ENCODE assay signal across 9 cellular contexts in genomic region chr7:603152-603941, GRCh38.
A peak's percentile ranks its signal among the peaks of the same experiment; 100 is the strongest.
DNase-seq lines count a peak whose midpoint lies in the region; ATAC-seq and TF ChIP-seq lines count a peak whose summit lies in the region.
"Had no signal": no experiment of that assay in that cellular context is flagged by ENCODE, and none has a peak within 500 bp of the region (broad histone marks: within the 10 kb centered on the region; RNA-seq: fewer than 3 reads in every experiment).

No MANE protein-coding gene starts in this region.

- H3K4me3 ChIP-seq in upper lobe of right lung = no peak overlapping the region

- intact Hi-C loops in Right ventricle myocardium superior (cut with DNase I) (no loop called here), left ventricle myocardium superior (cut with micrococcal nuclease) (no loop called here), upper lobe of right lung (cut with DNase I) (no loop called here)

- TF ChIP-seq CTCF in upper lobe of right lung (IDR thresholded peaks at IDR 0.05) = no peak

- H3K9me3 Mint-ChIP-seq in activated naive CD8-positive, alpha-beta T cell treated with anti-CD3 and anti-CD28 coated beads for 36 hours = peaks cover 9% of the 10 kb centered on the region
- no peaks in the 10 kb centered on the region for H3K9me3 Mint-ChIP-seq in natural killer cell treated with Interleukin-12 subunit alpha and Interleukin-12 subunit beta and Interleukin-15 and Interleukin-18, amount 100 ng/mL, for 72 hours

- H3K27me3 ChIP-seq in upper lobe of right lung = no peaks in the 10 kb centered on the region

- peaks cover 38% of the 10 kb centered on the region for H3K4me1 ChIP-seq in upper lobe of right lung

- no peaks in the 10 kb centered on the region for H3K36me3 ChIP-seq in upper lobe of right lung

- no peak for ATAC-seq in Right ventricle myocardium superior (ENCODE audit: poor library complexity)
- ATAC-seq in left ventricle myocardium superior = no peak
- ATAC-seq in natural killer cell treated with Interleukin-12 subunit alpha and Interleukin-12 subunit beta and Interleukin-15 and Interleukin-18, amount 100 ng/mL, for 72 hours = peak; percentile 73 to 79
- ATAC-seq in upper lobe of right lung = no peak
- ATAC-seq in GM21367 (IDR thresholded peaks at IDR 0.05; ENCODE audit: unreplicated experiment) = no peak

- H3K9me3 ChIP-seq in upper lobe of right lung = no peaks in the 10 kb centered on the region

- peak overlapping the region; percentile 92 for H3K27ac ChIP-seq in upper lobe of right lung
- H3K27ac ChIP-seq: C4-2B had no signal

- DNase-seq in Right ventricle myocardium superior (peak; percentile 33), left ventricle myocardium superior (no peak), upper lobe of right lung (peak; percentile 56), NCI-H526 (lab: John Stamatoyannopoulos, UW) (no peak), DMS 273 treated with DMSO at 0.1 percent for 48 hours (lab: John Stamatoyannopoulos, UW) (no peak)
- peak; percentile 54 for DNase-seq in activated naive CD8-positive, alpha-beta T cell treated with anti-CD3 and anti-CD28 coated beads for 36 hours
- peak; percentile 87 for DNase-seq in natural killer cell treated with Interleukin-12 subunit alpha and Interleukin-12 subunit beta and Interleukin-15 and Interleukin-18, amount 100 ng/mL, for 72 hours (ENCODE audit: low spot score)

- peak overlapping the region; percentile 100 for H3K27ac Mint-ChIP-seq in activated naive CD8-positive, alpha-beta T cell treated with anti-CD3 and anti-CD28 coated beads for 36 hours
- peak overlapping the region; percentile 97 to 100 for H3K27ac Mint-ChIP-seq in natural killer cell treated with Interleukin-12 subunit alpha and Interleukin-12 subunit beta and Interleukin-15 and Interleukin-18, amount 100 ng/mL, for 72 hours

- peaks cover 62% of the 10 kb centered on the region for H3K36me3 Mint-ChIP-seq in activated naive CD8-positive, alpha-beta T cell treated with anti-CD3 and anti-CD28 coated beads for 36 hours
- no peaks in the 10 kb centered on the region for H3K36me3 Mint-ChIP-seq in natural killer cell treated with Interleukin-12 subunit alpha and Interleukin-12 subunit beta and Interleukin-15 and Interleukin-18, amount 100 ng/mL, for 72 hours

- peaks cover 67% of the 10 kb centered on the region for H3K4me1 Mint-ChIP-seq in activated naive CD8-positive, alpha-beta T cell treated with anti-CD3 and anti-CD28 coated beads for 36 hours
- H3K4me1 Mint-ChIP-seq in natural killer cell treated with Interleukin-12 subunit alpha and Interleukin-12 subunit beta and Interleukin-15 and Interleukin-18, amount 100 ng/mL, for 72 hours (ENCODE audit: low read depth in 2 of 2) = peaks cover 40 to 52% of the 10 kb centered on the region in 2 donors

- H3K27me3 Mint-ChIP-seq in activated naive CD8-positive, alpha-beta T cell treated with anti-CD3 and anti-CD28 coated beads for 36 hours = no peaks in the 10 kb centered on the region
- H3K27me3 Mint-ChIP-seq in natural killer cell treated with Interleukin-12 subunit alpha and Interleukin-12 subunit beta and Interleukin-15 and Interleukin-18, amount 100 ng/mL, for 72 hours = no peaks in the 10 kb centered on the region

- peak overlapping the region; percentile 89 for H3K4me3 Mint-ChIP-seq in activated naive CD8-positive, alpha-beta T cell treated with anti-CD3 and anti-CD28 coated beads for 36 hours
- peak overlapping the region; percentile 88 for H3K4me3 Mint-ChIP-seq in natural killer cell treated with Interleukin-12 subunit alpha and Interleukin-12 subunit beta and Interleukin-15 and Interleukin-18, amount 100 ng/mL, for 72 hours

Comparison
In these comparisons a context has a peak if more than half of its experiments do, and no peak if none do; other contexts are left out.
1. DNase-seq: peak in Right ventricle myocardium superior (single experiment), activated naive CD8-positive, alpha-beta T cell treated with anti-CD3 and anti-CD28 coated beads for 36 hours (single experiment), natural killer cell treated with Interleukin-12 subunit alpha and Interleukin-12 subunit beta and Interleukin-15 and Interleukin-18, amount 100 ng/mL, for 72 hours (single experiment) and upper lobe of right lung (single experiment); none in left ventricle myocardium superior (single experiment), NCI-H526 (0 of 2) and DMS 273 treated with DMSO at 0.1 percent for 48 hours (single experiment).
2. ATAC-seq: peak in natural killer cell treated with Interleukin-12 subunit alpha and Interleukin-12 subunit beta and Interleukin-15 and Interleukin-18, amount 100 ng/mL, for 72 hours (2 of 2); none in Right ventricle myocardium superior (single experiment), left ventricle myocardium superior (single experiment), upper lobe of right lung (single experiment) and GM21367 (single experiment).